17 cellular contexts compared by ENCODE assay signal in the genomic region with DNA sequence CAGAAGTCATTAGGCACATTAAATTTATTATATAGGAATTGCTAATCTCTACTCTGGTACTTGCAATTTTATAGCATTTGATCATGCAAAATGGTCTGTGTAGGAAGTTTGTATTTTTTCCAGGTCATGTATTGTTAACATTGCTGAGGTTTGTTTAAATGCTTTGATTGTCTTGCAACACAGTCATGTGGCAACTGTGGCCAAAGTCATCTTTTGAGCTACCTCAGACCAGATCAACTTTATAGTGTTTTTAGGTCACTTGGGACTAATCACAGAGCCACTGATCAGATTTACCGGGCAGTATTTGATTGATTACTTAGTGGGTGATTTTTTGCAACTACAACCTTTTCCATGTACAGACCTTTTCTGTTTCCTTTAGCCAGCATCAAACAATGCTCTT. TPM values are rescaled to one million over a fixed set of nuclear protein-coding genes. Genes with fewer than 3 reads are reported as not detected.
DNase-seq lines count a peak whose midpoint lies in the region; ATAC-seq and TF ChIP-seq lines count a peak whose summit lies in the region.
"Had no signal": no experiment of that assay in that cellular context is flagged by ENCODE, and none has a peak within 500 bp of the region (broad histone marks: within the 10 kb centered on the region; RNA-seq: fewer than 3 reads in every experiment).

No MANE protein-coding gene starts in this region.

- no peak overlapping the region for H3K4me3 ChIP-seq in PC-9
- H3K4me3 ChIP-seq in mammary epithelial cell (replicated peaks in 1 of 3; ENCODE audit: insufficient read depth in 1 of 3, low read depth in 2 of 3, low read length in 3 of 3) = peak overlapping the region; percentile 82 to 98 (median 94)
- H3K4me3 ChIP-seq in skin epidermis = peak overlapping the region in 4 of 7 experiments; percentile 10 to 51 (median 39)
- H3K4me3 ChIP-seq: A549, HAP-1 had no signal

- no peak for TF ChIP-seq CTCF in PC-9 (conservative IDR thresholded peaks at IDR 0.05)
- TF ChIP-seq CTCF in mammary epithelial cell (conservative IDR thresholded peaks at IDR 0.05 in 1 of 2, IDR thresholded peaks at IDR 0.05 in 1 of 2; ENCODE audit: extremely low read depth in 1 of 2, insufficient read depth in 1 of 2, low read depth in 1 of 2, low read length in 2 of 2) = no peak
- TF ChIP-seq CTCF in foreskin keratinocyte (conservative IDR thresholded peaks at IDR 0.05) = no peak

- no peak for ATAC-seq in foreskin keratinocyte
- no peak for ATAC-seq in GM21447 (IDR thresholded peaks at IDR 0.05; ENCODE audit: unreplicated experiment)
- no peak for ATAC-seq in HG03095 (IDR thresholded peaks at IDR 0.05; ENCODE audit: unreplicated experiment)
- ATAC-seq: A549 had no signal

- in situ Hi-C loops in mammary epithelial cell (cut with MboI; ENCODE audit: low sequenced_read_pairs in 2 of 2) = no loop called here

- POLR2A ChIA-PET in PC-9 (lab: Charles Lee; ENCODE audit: unreplicated experiment) = no interaction called here

- dilution Hi-C loops in mammary epithelial cell (cut with HindIII; ENCODE audit: low sequenced_read_pairs) = no loop called here

- H4K20me1 ChIP-seq in PC-9 (ENCODE audit: insufficient read depth) (no peaks in the 10 kb centered on the region), mammary epithelial cell (ENCODE audit: insufficient read depth, low read length) (peaks cover 23% of the 10 kb centered on the region)

- intact Hi-C loops in PC-9 (cut with micrococcal nuclease; ENCODE audit: unreplicated experiment) (no loop called here), mammary epithelial cell (cut with micrococcal nuclease) (loop anchor here (5.0 kb wide), 1 partner anchor 463 kb away; no protein-coding TSS in a partner anchor)

- H3K36me3 ChIP-seq in PC-9 (ENCODE audit: low read depth) (peaks cover 22% of the 10 kb centered on the region; the same call in 1 of the 2 replicates), mammary epithelial cell (ENCODE audit: insufficient read depth, low read length) (peaks cover 37% of the 10 kb centered on the region)
- H3K36me3 ChIP-seq: BE2C, HAP-1 had no signal

- H3K79me2 ChIP-seq in PC-9 (ENCODE audit: low read depth) (peaks cover 57% of the 10 kb centered on the region), mammary epithelial cell (ENCODE audit: insufficient read depth, low read length) (peaks cover 93% of the 10 kb centered on the region)

- WGBS in mammary epithelial cell (ENCODE audit: low coverage, missing lambda C conversion rate) = 80% methylated on average over 1 of the region's 1 CpG

- no peaks in the 10 kb centered on the region for H3K9me3 ChIP-seq in PC-9 (ENCODE audit: insufficient read depth, low read depth)
- H3K9me3 ChIP-seq in mammary epithelial cell (replicated peaks; ENCODE audit: insufficient read depth, low read length) = no peaks in the 10 kb centered on the region
- H3K9me3 ChIP-seq: A549, BE2C, HAP-1 had no signal

- no peaks in the 10 kb centered on the region for H3K9me2 ChIP-seq in PC-9 (ENCODE audit: insufficient read depth)

- peak overlapping the region; percentile 100 for H3K9ac ChIP-seq in mammary epithelial cell (ENCODE audit: insufficient read depth, low read length)

- H3K27ac ChIP-seq in PC-9 = no peak overlapping the region
- peak overlapping the region; percentile 100 for H3K27ac ChIP-seq in mammary epithelial cell (ENCODE audit: insufficient read depth, low read depth, low read length)
- H3K27ac ChIP-seq in foreskin keratinocyte = peak overlapping the region; percentile 99
- no peak overlapping the region for H3K27ac ChIP-seq in skin epidermis
- H3K27ac ChIP-seq: A549, C4-2B had no signal

- no TSS peak for BruUV-seq in PC-9 (replicated peaks; lab: Mats Ljungman, UMichigan)
- no TSS peak for BruUV-seq in mammary epithelial cell (replicated peaks; lab: Mats Ljungman, UMichigan)

- peak overlapping the region; percentile 94 for H3K4me2 ChIP-seq in PC-9
- H3K4me2 ChIP-seq in mammary epithelial cell (ENCODE audit: insufficient read depth, low read depth, low read length) = peak overlapping the region; percentile 67
- H3K4me2 ChIP-seq: A549 had no signal

- H3F3A ChIP-seq in PC-9 (ENCODE audit: insufficient read depth, low read depth) = peaks cover 9% of the 10 kb centered on the region; the same call in 1 of the 2 replicates

- H2AFZ ChIP-seq in PC-9 (no peak overlapping the region), mammary epithelial cell (ENCODE audit: low read depth, low read length) (no peak overlapping the region)

- H3K27me3 ChIP-seq in PC-9 (ENCODE audit: insufficient read depth, low read depth) (no peaks in the 10 kb centered on the region), mammary epithelial cell (ENCODE audit: insufficient read depth, low read length) (no peaks in the 10 kb centered on the region), foreskin keratinocyte (no peaks in the 10 kb centered on the region)
- H3K27me3 ChIP-seq: BE2C had no signal

- DNase-seq in PC-9 = no peak
- DNase-seq in mammary epithelial cell = peak; percentile 45
- DNase-seq in foreskin keratinocyte = no peak
- DNase-seq in NK-92 (lab: John Stamatoyannopoulos, UW; ENCODE audit: unreplicated experiment) = no peak
- DNase-seq: BE2C; CD4-positive, alpha-beta memory T cell; DMS153; DMS79 treated with DMSO at 0.1 percent for 48 hours; EL had no signal

- H3K4me1 ChIP-seq in PC-9 (replicated peaks; ENCODE audit: insufficient read depth) (peaks cover 41% of the 10 kb centered on the region), mammary epithelial cell (ENCODE audit: insufficient read depth, low read length) (peaks cover 46% of the 10 kb centered on the region), foreskin keratinocyte (peaks cover 26% of the 10 kb centered on the region)
- H3K4me1 ChIP-seq: A549, BE2C, HAP-1 had no signal

- CTCF ChIA-PET in PC-9 (lab: Charles Lee) = no interaction called here
- CTCF ChIA-PET in mammary epithelial cell (lab: Charles Lee; ENCODE audit: low non-redundant PET) = no interaction called here

RNA-seq across cellular contexts. Expression of a gene that starts 3.7 kb away (rescaled TPM):
- total RNA-seq in PC-9 (2021) = 25.5 and 26.2 TPM in 2 replicates
- 100 to 1,000 TPM; 428 to 490 TPM for total RNA-seq in mammary epithelial cell
- polyA plus RNA-seq in mammary epithelial cell = 525 TPM
- 393 TPM for polyA minus RNA-seq in mammary epithelial cell
- 282 and 314 TPM in 2 replicates for total RNA-seq in foreskin keratinocyte
- polyA plus RNA-seq in foreskin keratinocyte = 157 and 172 TPM in 2 replicates
- total RNA-seq: CD4-positive, alpha-beta memory T cell; H1 had no signal
- polyA plus RNA-seq: AG04450; CD4-positive, alpha-beta memory T cell had no signal

RNA-seq across cellular contexts. Expression of a gene that starts 58.2 kb away (rescaled TPM):
- total RNA-seq in PC-9 (2021) (52.4 and 59.7 TPM in 2 replicates), mammary epithelial cell (10 to 100 TPM; 60.8 to 94.4 TPM), foreskin keratinocyte (65.8 and 67.5 TPM in 2 replicates)
- polyA plus RNA-seq in mammary epithelial cell (31.0 TPM), foreskin keratinocyte (20.9 and 23.4 TPM in 2 replicates)
- 30.0 TPM for polyA minus RNA-seq in mammary epithelial cell

Comparison
In these comparisons a context has a peak if more than half of its experiments do, and no peak if none do; other contexts are left out.
1. H3K27ac ChIP-seq: peak in mammary epithelial cell (single experiment) and foreskin keratinocyte (single experiment); none in PC-9 (single experiment) and skin epidermis (0 of 21).
2. RNA of a gene that starts 3.7 kb away (total RNA-seq): 428 to 490 TPM in mammary epithelial cell and 282 to 314 TPM in foreskin keratinocyte; 25.5 to 26.2 TPM in PC-9; every median in the first group is over 10 times any median in the second.